8 cellular contexts compared by ENCODE assay signal in genomic region chr9:21833090-21833801, GRCh38. TPM values are rescaled to one million over a fixed set of nuclear protein-coding genes. Genes with fewer than 3 reads are reported as not detected.
DNase-seq lines count a peak whose midpoint lies in the region; ATAC-seq and TF ChIP-seq lines count a peak whose summit lies in the region.
"Had no signal": no experiment of that assay in that cellular context is flagged by ENCODE, and none has a peak within 500 bp of the region (broad histone marks: within the 10 kb centered on the region; RNA-seq: fewer than 3 reads in every experiment).

No MANE protein-coding gene starts in this region.

- H3K4me2 ChIP-seq in osteoblast (ENCODE audit: insufficient read depth, low read length) = no peak overlapping the region

- H3K4me3 ChIP-seq in osteoblast (ENCODE audit: insufficient read depth, low read length) = no peak overlapping the region

- H3K36me3 ChIP-seq in osteoblast (ENCODE audit: insufficient read depth, low read length) = peaks cover 50% of the 10 kb centered on the region

- H3K27ac ChIP-seq in osteoblast (ENCODE audit: low read depth, low read length) = peak overlapping the region; percentile 96

- H3K4me1 ChIP-seq in osteoblast (ENCODE audit: insufficient read depth, low read length) = peaks cover 62% of the 10 kb centered on the region

- no peaks in the 10 kb centered on the region for H4K20me1 ChIP-seq in osteoblast (ENCODE audit: insufficient read depth, low read length)

- H3K79me2 ChIP-seq in osteoblast (ENCODE audit: insufficient read depth, low read length) = peaks cover 32% of the 10 kb centered on the region

- no peak for TF ChIP-seq CTCF in osteoblast (IDR thresholded peaks at IDR 0.05; ENCODE audit: extremely low read depth, low read depth, low read length)

- H3K9me3 ChIP-seq in osteoblast (ENCODE audit: low read depth, low read length) = no peaks in the 10 kb centered on the region

- H2AFZ ChIP-seq in osteoblast (ENCODE audit: low read length) = no peak overlapping the region

- ATAC-seq in GM19328 (IDR thresholded peaks at IDR 0.05; ENCODE audit: unreplicated experiment) (peak; percentile 76), HG02884 (IDR thresholded peaks at IDR 0.05; ENCODE audit: unreplicated experiment) (peak; percentile 63)

- DNase-seq in NCI-H2196 (lab: John Stamatoyannopoulos, UW; ENCODE audit: unreplicated experiment) (peak; percentile 45), osteoblast (ENCODE audit: insufficient read length, low spot score, missing footprints) (no peak), putamen (ENCODE audit: low spot score) (no peak), DMS 273 (lab: John Stamatoyannopoulos, UW; ENCODE audit: unreplicated experiment) (no peak)
- DNase-seq in activated T-cell treated with anti-CD3 and anti-CD28 coated beads, Interleukin-2, amount 50 U/mL, for 48 hours = no peak
- DNase-seq: stimulated activated naive CD4-positive, alpha-beta T cell had no signal

- H3K27me3 ChIP-seq in osteoblast (ENCODE audit: insufficient read depth, low read length) = no peaks in the 10 kb centered on the region

RNA-seq across cellular contexts. Expression of gene MTAP, which starts 30.8 kb away (rescaled TPM):
- 30.4 and 35.9 TPM in 2 replicates for total RNA-seq in osteoblast
